In the genomic region with DNA sequence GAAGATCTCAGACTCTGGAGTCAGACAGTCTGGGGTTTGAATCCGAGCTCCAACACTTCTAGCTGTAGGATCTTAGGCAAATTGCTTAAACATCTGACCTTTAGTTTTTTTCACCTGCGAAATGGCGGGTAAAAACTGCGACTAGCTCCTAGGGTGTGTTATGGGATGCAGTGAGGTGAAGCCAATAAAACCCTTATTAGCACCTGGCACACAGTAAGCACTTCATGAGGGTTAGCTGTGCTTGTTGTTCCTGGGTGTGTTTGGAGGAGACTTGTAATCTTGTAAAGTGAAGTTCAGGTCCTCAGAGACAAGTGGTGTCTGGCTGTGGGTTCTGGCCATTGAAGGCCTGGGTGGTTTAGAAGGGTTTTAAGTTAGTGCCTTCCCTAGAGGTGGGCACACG, we compare ENCODE assay signal across 23 cellular contexts.
DNase-seq lines count a peak whose midpoint lies in the region; ATAC-seq and TF ChIP-seq lines count a peak whose summit lies in the region.
"Had no signal": no experiment of that assay in that cellular context is flagged by ENCODE, and none has a peak within 500 bp of the region (broad histone marks: within the 10 kb centered on the region; RNA-seq: fewer than 3 reads in every experiment).

No MANE protein-coding gene starts in this region.

- H3K36me3 ChIP-seq in right atrium auricular region, result peaks cover 45% of the 10 kb centered on the region
- H3K36me3 ChIP-seq in skeletal muscle satellite cell (ENCODE audit: insufficient read depth, low read length), result peaks cover 36% of the 10 kb centered on the region
- no peaks in the 10 kb centered on the region for H3K36me3 ChIP-seq in MG63
- H3K36me3 ChIP-seq: ovary, SJSA1 had no signal

- peaks cover 14% of the 10 kb centered on the region for H3K27me3 Mint-ChIP-seq in activated CD8-positive, alpha-beta T cell treated with anti-CD3 and anti-CD28 coated beads, Interleukin-2, amount 10 ng/mL, durations not matched to agents 7 days and 5 days (ENCODE audit: low read depth)
- H3K27me3 Mint-ChIP-seq: activated CD8-positive, alpha-beta memory T cell treated with anti-CD3 and anti-CD28 coated beads, Interleukin-2, amount 10 ng/mL, durations not matched to agents 7 days and 5 days; activated naive CD8-positive, alpha-beta T cell had no signal

- H3K27ac ChIP-seq in C4-2B (peak overlapping the region; percentile 92), right atrium auricular region (peak overlapping the region; percentile 19 to 52)
- H3K27ac ChIP-seq: ovary, SJSA1 had no signal

- H3K4me2 ChIP-seq in skeletal muscle satellite cell (ENCODE audit: low read length), result peak overlapping the region; percentile 81

- no peaks in the 10 kb centered on the region for H3K9me3 Mint-ChIP-seq in activated CD8-positive, alpha-beta T cell treated with anti-CD3 and anti-CD28 coated beads, Interleukin-2, amount 10 ng/mL, durations not matched to agents 7 days and 5 days (ENCODE audit: insufficient read depth)
- H3K9me3 Mint-ChIP-seq: activated CD4-positive, alpha-beta T cell treated with anti-CD3 and anti-CD28 coated beads, Interleukin-2, amount 10 ng/mL, durations not matched to agents 24 days and 14 days; activated T-helper 1 cell treated with anti-CD3 and anti-CD28 coated beads, Interleukin-12 subunit alpha, Interleukin-12 subunit beta, Interleukin-2, Interleukin-4 antibody, amounts not matched to agents 30 ng/mL and 10 ng/mL and 1 ng/mL, durations not matched to agents 14 hours and 24 hours and 36 hours; naive thymus-derived CD4-positive, alpha-beta T cell; T-helper 1 cell treated with Interleukin-12 subunit alpha and Interleukin-12 subunit beta and Interleukin-4 antibody, amounts not matched to agents 30 μg/mL and 1 μg/mL, for 36 hours had no signal

- no peak for ATAC-seq in activated CD8-positive, alpha-beta T cell treated with anti-CD3 and anti-CD28 coated beads, Interleukin-2, amount 10 ng/mL, durations not matched to agents 7 days and 5 days
- ATAC-seq: activated CD8-positive, alpha-beta memory T cell treated with anti-CD3 and anti-CD28 coated beads, Interleukin-2, amount 10 ng/mL, durations not matched to agents 7 days and 5 days; naive thymus-derived CD4-positive, alpha-beta T cell; Panc1; sciatic nerve had no signal

- no peak overlapping the region for H3K27ac Mint-ChIP-seq in activated CD8-positive, alpha-beta T cell treated with anti-CD3 and anti-CD28 coated beads, Interleukin-2, amount 10 ng/mL, durations not matched to agents 7 days and 5 days
- H3K27ac Mint-ChIP-seq: activated CD4-positive, alpha-beta T cell treated with anti-CD3 and anti-CD28 coated beads, Interleukin-2, amount 10 ng/mL, durations not matched to agents 24 days and 14 days; activated CD8-positive, alpha-beta memory T cell treated with anti-CD3 and anti-CD28 coated beads, Interleukin-2, amount 10 ng/mL, durations not matched to agents 7 days and 5 days; activated naive CD8-positive, alpha-beta T cell; activated T-helper 1 cell treated with anti-CD3 and anti-CD28 coated beads, Interleukin-12 subunit alpha, Interleukin-12 subunit beta, Interleukin-2, Interleukin-4 antibody, amounts not matched to agents 30 ng/mL and 10 ng/mL and 1 ng/mL, durations not matched to agents 14 hours and 24 hours and 36 hours; T-helper 1 cell treated with Interleukin-12 subunit alpha and Interleukin-12 subunit beta and Interleukin-4 antibody, amounts not matched to agents 30 μg/mL and 1 μg/mL, for 36 hours had no signal

- H3K4me1 ChIP-seq in right atrium auricular region (peaks cover 0 to 100% of the 10 kb centered on the region in 2 donors), skeletal muscle satellite cell (ENCODE audit: control insufficient read depth, insufficient read depth, low read length) (peaks cover 56% of the 10 kb centered on the region)
- H3K4me1 ChIP-seq: SJSA1 had no signal

- H3K27me3 ChIP-seq in right atrium auricular region (no peaks in the 10 kb centered on the region), skeletal muscle satellite cell (ENCODE audit: control insufficient read depth, insufficient read depth, low read length) (no peaks in the 10 kb centered on the region), MG63 (no peaks in the 10 kb centered on the region; the same call in none of the 2 replicates)
- H3K27me3 ChIP-seq: ovary, SJSA1 had no signal

- H3K4me3 Mint-ChIP-seq in activated CD8-positive, alpha-beta T cell treated with anti-CD3 and anti-CD28 coated beads, Interleukin-2, amount 10 ng/mL, durations not matched to agents 7 days and 5 days, result no peak overlapping the region
- H3K4me3 Mint-ChIP-seq: activated CD4-positive, alpha-beta T cell treated with anti-CD3 and anti-CD28 coated beads, Interleukin-2, amount 10 ng/mL, durations not matched to agents 24 days and 14 days; activated CD8-positive, alpha-beta memory T cell treated with anti-CD3 and anti-CD28 coated beads, Interleukin-2, amount 10 ng/mL, durations not matched to agents 7 days and 5 days; activated naive CD8-positive, alpha-beta T cell; activated T-helper 1 cell treated with anti-CD3 and anti-CD28 coated beads, Interleukin-12 subunit alpha, Interleukin-12 subunit beta, Interleukin-2, Interleukin-4 antibody, amounts not matched to agents 30 ng/mL and 10 ng/mL and 1 ng/mL, durations not matched to agents 14 hours and 24 hours and 36 hours; naive thymus-derived CD4-positive, alpha-beta T cell; T-helper 1 cell treated with Interleukin-12 subunit alpha and Interleukin-12 subunit beta and Interleukin-4 antibody, amounts not matched to agents 30 μg/mL and 1 μg/mL, for 36 hours had no signal

- POLR2A ChIA-PET in activated CD8-positive, alpha-beta T cell treated with anti-CD3 and anti-CD28 coated beads, Interleukin-2, amount 10 ng/mL, durations not matched to agents 7 days and 5 days (lab: Charles Lee), result no interaction called here

- H3K36me3 Mint-ChIP-seq in activated CD8-positive, alpha-beta T cell treated with anti-CD3 and anti-CD28 coated beads, Interleukin-2, amount 10 ng/mL, durations not matched to agents 7 days and 5 days (ENCODE audit: low read depth), result peaks cover 3% of the 10 kb centered on the region
- H3K36me3 Mint-ChIP-seq: activated CD8-positive, alpha-beta memory T cell treated with anti-CD3 and anti-CD28 coated beads, Interleukin-2, amount 10 ng/mL, durations not matched to agents 7 days and 5 days; activated naive CD8-positive, alpha-beta T cell had no signal

- H3K9ac ChIP-seq in skeletal muscle satellite cell (ENCODE audit: low read depth, low read length), result peak overlapping the region; percentile 87

- H3K4me1 Mint-ChIP-seq in activated CD8-positive, alpha-beta T cell treated with anti-CD3 and anti-CD28 coated beads, Interleukin-2, amount 10 ng/mL, durations not matched to agents 7 days and 5 days (ENCODE audit: low read depth), result peaks cover 30% of the 10 kb centered on the region

- DNase-seq in DMS79 (lab: John Stamatoyannopoulos, UW), result peak; percentile 90
- no peak for DNase-seq in right atrium auricular region (ENCODE audit: low spot score)
- no peak for DNase-seq in MG63
- no peak for DNase-seq in activated CD8-positive, alpha-beta T cell treated with anti-CD3 and anti-CD28 coated beads, Interleukin-2, amount 10 ng/mL, durations not matched to agents 7 days and 5 days
- DNase-seq in NCI-H146 (lab: John Stamatoyannopoulos, UW), result no peak
- DNase-seq in GF-D8 (lab: John Stamatoyannopoulos, UW), result no peak
- DNase-seq: activated CD4-positive, alpha-beta T cell treated with anti-CD3 and anti-CD28 coated beads, Interleukin-2, amount 10 ng/mL, durations not matched to agents 24 days and 14 days; activated CD8-positive, alpha-beta memory T cell treated with anti-CD3 and anti-CD28 coated beads, Interleukin-2, amount 10 ng/mL, durations not matched to agents 7 days and 5 days; COR-L47; kidney glomerular epithelial cell; MM.1S; naive thymus-derived CD4-positive, alpha-beta T cell; NCI-H1417 treated with DMSO at 0.1 percent for 48 hours; NCI-H2171; ovary had no signal

- TF ChIP-seq CTCF in C4-2B (conservative IDR thresholded peaks at IDR 0.05) (no peak), right atrium auricular region (IDR thresholded peaks at IDR 0.05) (no peak)

- CTCF ChIA-PET in activated CD8-positive, alpha-beta T cell treated with anti-CD3 and anti-CD28 coated beads, Interleukin-2, amount 10 ng/mL, durations not matched to agents 7 days and 5 days (lab: Charles Lee), result interaction anchor here (1.1 to 1.2 kb wide), 2 partner anchors 17 to 65 kb away, joined by 3 read pairs; no protein-coding TSS in a partner anchor

- H3K9me3 ChIP-seq in right atrium auricular region (no peaks in the 10 kb centered on the region), skeletal muscle satellite cell (replicated peaks; ENCODE audit: low read length) (no peaks in the 10 kb centered on the region), MG63 (no peaks in the 10 kb centered on the region)
- H3K9me3 ChIP-seq: ovary, SJSA1 had no signal

- no peak overlapping the region for H3K4me3 ChIP-seq in right atrium auricular region
- H3K4me3 ChIP-seq in skeletal muscle satellite cell (ENCODE audit: low read length), result no peak overlapping the region
- H3K4me3 ChIP-seq in MG63, result no peak overlapping the region
- H3K4me3 ChIP-seq: ovary, SJSA1 had no signal
